In genomic region chr16:621526-622105, GRCh38 we compare ENCODE assay signal across 14 cellular contexts. TPM values are rescaled to one million over a fixed set of nuclear protein-coding genes. Genes with fewer than 3 reads are reported as not detected.
DNase-seq lines count a peak whose midpoint lies in the region; ATAC-seq, FAIRE-seq and TF ChIP-seq lines count a peak whose summit lies in the region.
"Had no signal": no experiment of that assay in that cellular context is flagged by ENCODE, and none has a peak within 500 bp of the region (broad histone marks: within the 10 kb centered on the region; RNA-seq: fewer than 3 reads in every experiment).

No MANE protein-coding gene starts in this region.

- 83% methylated on average over 21 of the region's 21 CpGs for WGBS in right cardiac atrium
- 73% methylated on average over 20 of the region's 21 CpGs for WGBS in K562 (ENCODE audit: insufficient coverage, low coverage, missing lambda C conversion rate)

- TF ChIP-seq EP300 in K562 (IDR thresholded peaks at IDR 0.05; ENCODE audit: low read length), result no peak

- in situ Hi-C loops in K562 (cut with MboI), result no loop called here

- TF ChIP-seq POLR2A in K562 (conservative IDR thresholded peaks at IDR 0.05), result no peak
- no peak for TF ChIP-seq POLR2A in vagina (IDR thresholded peaks at IDR 0.05)
- no peak for TF ChIP-seq POLR2A in GM12892 (IDR thresholded peaks at IDR 0.05; ENCODE audit: low read depth, low read length)

- intact Hi-C loops in right cardiac atrium (cut with DNase I) (no loop called here), left ventricle myocardium inferior (cut with micrococcal nuclease) (no loop called here), K562 (cut with micrococcal nuclease) (loop anchor here (2.0 kb wide), 1 partner anchor 15 kb away; the partner anchor contains the start of gene METTL26), vagina (cut with DNase I) (no loop called here)

- H3K27me3 ChIP-seq in right cardiac atrium (ENCODE audit: control insufficient read depth, insufficient read depth) (no peaks in the 10 kb centered on the region), left ventricle myocardium inferior (ENCODE audit: low read depth) (no peaks in the 10 kb centered on the region), K562 (ENCODE audit: control insufficient read depth in 2 of 2, insufficient read depth in 2 of 2, low read length in 2 of 2) (no peaks in the 10 kb centered on the region), vagina (no peaks in the 10 kb centered on the region)
- H3K27me3 ChIP-seq: pancreas had no signal

- no peaks in the 10 kb centered on the region for H4K20me1 ChIP-seq in K562 (replicated peaks; ENCODE audit: control insufficient read depth, insufficient read depth, low read length)

- POLR2A ChIA-PET in K562 (lab: Yijun Ruan, JAX), result interaction anchor here (0.7 to 1.3 kb wide), 13 partner anchors 9 to 355 kb away, joined by 3 to 9 read pairs (median 3); partner anchors contain the start of genes METTL26 and WFIKKN1

- H3K9ac ChIP-seq in K562 (ENCODE audit: insufficient read depth in 1 of 2, low read depth in 2 of 2, low read length in 2 of 2), result peak overlapping the region; percentile 67 to 93

- H3K27ac ChIP-seq in right cardiac atrium (ENCODE audit: low read length), result no peak overlapping the region
- no peak overlapping the region for H3K27ac ChIP-seq in left ventricle myocardium inferior (replicated peaks)
- H3K27ac ChIP-seq in K562 (ENCODE audit: extremely low read depth, low read depth, low read length), result peak overlapping the region; percentile 71; the same call in 2 of the 3 replicates
- peak overlapping the region; percentile 81 for H3K27ac ChIP-seq in vagina
- H3K27ac ChIP-seq: pancreas had no signal

- H2AFZ ChIP-seq in K562 (ENCODE audit: low read depth, low read length), result peak overlapping the region; percentile 53

- peaks cover 19% of the 10 kb centered on the region; the same call in 2 of the 3 replicates for H3K79me2 ChIP-seq in K562 (ENCODE audit: control insufficient read depth, insufficient read depth, low read length)

- H3K36me3 ChIP-seq in left ventricle myocardium inferior (peaks cover 25% of the 10 kb centered on the region), K562 (ENCODE audit: control insufficient read depth, insufficient read depth, low read length) (peaks cover 8% of the 10 kb centered on the region; the same call in 2 of the 3 replicates), vagina (no peaks in the 10 kb centered on the region)
- H3K36me3 ChIP-seq: HAP-1 had no signal

- CTCF ChIA-PET in K562 (lab: Yijun Ruan, JAX; ENCODE audit: low intra/inter-chr PET ratio), result no interaction called here

- peak overlapping the region; percentile 73 for H3K4me2 ChIP-seq in K562 (ENCODE audit: insufficient read depth, low read length)

- no peak for TF ChIP-seq CTCF in left ventricle myocardium inferior (IDR thresholded peaks at IDR 0.05; ENCODE audit: borderline replicate concordance)
- TF ChIP-seq CTCF in K562 (IDR thresholded peaks at IDR 0.05 in 2 of 3, conservative IDR thresholded peaks at IDR 0.05 in 1 of 3; ENCODE audit: insufficient read depth in 2 of 3, low read depth in 1 of 3, low read length in 3 of 3), result no peak
- no peak for TF ChIP-seq CTCF in vagina (IDR thresholded peaks at IDR 0.05)

- H3K4me3 ChIP-seq in right cardiac atrium (ENCODE audit: low read length) (no peak overlapping the region), left ventricle myocardium inferior (no peak overlapping the region), K562 (0 out of 2 replicates have a peak overlapping the region, but pooled peaks have one; percentile 24), vagina (no peak overlapping the region)
- H3K4me3 ChIP-seq: HAP-1, pancreas had no signal

- FAIRE-seq in K562 (lab: Jason Lieb, UNC) (no peak), GM12892 (lab: Jason Lieb, UNC) (no peak)
- FAIRE-seq: pancreas had no signal

- H3K9me3 ChIP-seq in right cardiac atrium (ENCODE audit: control insufficient read depth, low read length), result no peaks in the 10 kb centered on the region
- no peaks in the 10 kb centered on the region for H3K9me3 ChIP-seq in left ventricle myocardium inferior (replicated peaks)
- H3K9me3 ChIP-seq in K562 (replicated peaks; ENCODE audit: control insufficient read depth, insufficient read depth, low read depth, low read length), result no peaks in the 10 kb centered on the region
- H3K9me3 ChIP-seq in vagina, result no peaks in the 10 kb centered on the region
- H3K9me3 ChIP-seq: HAP-1, pancreas had no signal

- no peak for TF ChIP-seq RAD21 in K562 (CRISPR knock-in tag; conservative IDR thresholded peaks at IDR 0.05 in 1 of 2, IDR thresholded peaks at IDR 0.05 in 1 of 2)

- no peaks in the 10 kb centered on the region for H3K9me1 ChIP-seq in K562 (ENCODE audit: control insufficient read depth, insufficient read depth, low read length)

- ATAC-seq in right cardiac atrium (no peak), K562 (no peak), left lobe of liver (peak; percentile 31), GM19328 (IDR thresholded peaks at IDR 0.05; ENCODE audit: unreplicated experiment) (no peak)
- ATAC-seq: activated T-cell treated with anti-CD3 and anti-CD28 coated beads, Interleukin-2, amount 50 U/mL, for 72 hours; T-cell had no signal

- DNase-seq in right cardiac atrium, result peak in 2 of 3 donors; percentile 49 to 51
- no peak for DNase-seq in left ventricle myocardium inferior
- DNase-seq in K562 (ENCODE audit: extremely low read depth in 1 of 4, low spot score in 3 of 4), result no peak
- DNase-seq in left lobe of liver (ENCODE audit: low spot score), result no peak
- no peak for DNase-seq in vagina (ENCODE audit: extremely low spot score in 2 of 2)
- no peak for DNase-seq in germinal center (ENCODE audit: low spot score)
- no peak for DNase-seq in GM12892 (ENCODE audit: insufficient read length)
- DNase-seq: activated T-cell treated with anti-CD3 and anti-CD28 coated beads, Interleukin-2, amount 50 U/mL, for 72 hours; stimulated activated CD4-positive, alpha-beta T cell treated with anti-CD3 and anti-CD28 coated beads, Interleukin-15, amount 100 ng/mL, for 24 hours; T-cell had no signal

- H3K4me1 ChIP-seq in right cardiac atrium (ENCODE audit: control insufficient read depth, insufficient read depth, low read length) (peaks cover 2% of the 10 kb centered on the region), left ventricle myocardium inferior (no peaks in the 10 kb centered on the region), K562 (replicated peaks in 1 of 2; ENCODE audit: control insufficient read depth in 2 of 2, insufficient read depth in 2 of 2, low read length in 2 of 2) (peaks cover 21 to 71% of the 10 kb centered on the region in 2 experiments), vagina (peaks cover 40% of the 10 kb centered on the region)
- H3K4me1 ChIP-seq: HAP-1, pancreas had no signal

- BruUV-seq in K562 (replicated peaks; lab: Mats Ljungman, UMichigan), result no TSS peak

RNA-seq across cellular contexts. Expression of gene WFIKKN1, which starts 9.2 kb away (rescaled TPM):
- total RNA-seq in right cardiac atrium, result under 1 TPM; 0.15 to 0.70 (median 0.20) TPM
- polyA plus RNA-seq in right cardiac atrium, result 0.29 TPM
- total RNA-seq in left ventricle myocardium inferior, result 0.14 TPM
- 0.83 and 4.1 TPM in 2 replicates for total RNA-seq in K562 (2011; cell fraction: chromatin; rRNA removed; ENCODE audit: low replicate concordance)
- total RNA-seq in K562 (2011; cell fraction: nucleolus; rRNA removed), result 3.3 and 3.8 TPM in 2 replicates
- total RNA-seq in K562 (2011; cell fraction: nucleoplasm; rRNA removed), result 1.8 and 2.3 TPM in 2 replicates
- 0.50 and 0.57 TPM in 2 replicates for total RNA-seq in K562 (2014; rRNA removed)
- not detected in 2 replicates for total RNA-seq in K562 (2014; rRNA removed; fragmentation: Illumina TruSeq; extraction: Trizol)
- total RNA-seq in K562 (2015; rRNA removed; fragmentation: Illumina TruSeq; extraction: Trizol), result 0.11 and 0.14 TPM in 2 replicates
- 0.85 and 1.1 TPM in 2 replicates for total RNA-seq in K562 (2021)
- polyA plus RNA-seq in K562 (2011; rRNA removed), result 0.18 and 0.22 TPM in 2 replicates
- 0.29 and 2.5 TPM in 2 replicates for polyA plus RNA-seq in K562 (2011; cell fraction: cytosol; rRNA removed)
- 0.56 and 2.4 TPM in 2 replicates for polyA plus RNA-seq in K562 (2011; cell fraction: nucleus; rRNA removed)
- polyA plus RNA-seq in K562 (2012), result 0.61 and 1.5 TPM in 2 replicates
- 0.14 TPM in 1 of 2 replicates, not detected in the other for polyA plus RNA-seq in K562 (2014; fragmentation: Illumina TruSeq; extraction: Trizol)
- not detected for polyA plus RNA-seq in K562 (2014; fragmentation: Nextera tagmentation; extraction: Ambion mirVana)
- polyA plus RNA-seq in K562 (2014; rRNA removed), result 0.30 and 0.54 TPM in 2 replicates
- 0.12 and 0.14 TPM in 2 replicates for polyA minus RNA-seq in K562 (2011; rRNA and poly(A)+ RNA removed)
- polyA minus RNA-seq in K562 (2011; cell fraction: cytosol; rRNA and poly(A)+ RNA removed), result 0.73 and 1.1 TPM in 2 replicates
- 0.44 and 0.81 TPM in 2 replicates for polyA minus RNA-seq in K562 (2011; cell fraction: nucleus; rRNA and poly(A)+ RNA removed)
- total RNA-seq in left lobe of liver, result 0.96 TPM
- 3.2 TPM for total RNA-seq in vagina
- polyA plus RNA-seq in GM12892 (2012; ENCODE audit: missing spikeins), result not detected
- total RNA-seq: Daoy had no signal

RNA-seq across cellular contexts. Expression of gene METTL26, which starts 14.5 kb away (rescaled TPM):
- total RNA-seq in right cardiac atrium (10 to 100 TPM; 55.4 to 60.3 (median 56.6) TPM), left ventricle myocardium inferior (49.2 TPM), K562 (2014; rRNA removed) (198 and 279 TPM in 2 replicates), K562 (2014; rRNA removed; fragmentation: Illumina TruSeq; extraction: Trizol) (22.9 and 36.2 TPM in 2 replicates), K562 (2015; rRNA removed; fragmentation: Illumina TruSeq; extraction: Trizol) (75.4 and 76.5 TPM in 2 replicates), K562 (2021) (177 and 184 TPM in 2 replicates), left lobe of liver (33.2 TPM), vagina (187 TPM)
- polyA plus RNA-seq in right cardiac atrium (128 TPM), K562 (2011; rRNA removed) (105 and 115 TPM in 2 replicates), K562 (2014; fragmentation: Illumina TruSeq; extraction: Trizol) (80.9 and 91.6 TPM in 2 replicates), K562 (2014; fragmentation: Nextera tagmentation; extraction: Ambion mirVana) (10 to 100 TPM in 1 of 2 experiments, 1 to 10 TPM in 1; 7.3 to 11.6 TPM), K562 (2014; rRNA removed) (262 and 265 TPM in 2 replicates)
- total RNA-seq in K562 (2011; cell fraction: chromatin; rRNA removed; ENCODE audit: low replicate concordance), result 30.5 and 94.1 TPM in 2 replicates
- 171 and 175 TPM in 2 replicates for total RNA-seq in K562 (2011; cell fraction: nucleolus; rRNA removed)
- 71.2 and 82.5 TPM in 2 replicates for total RNA-seq in K562 (2011; cell fraction: nucleoplasm; rRNA removed)
- 139 and 392 TPM in 2 replicates for polyA plus RNA-seq in K562 (2011; cell fraction: cytosol; rRNA removed)
- 292 and 379 TPM in 2 replicates for polyA plus RNA-seq in K562 (2011; cell fraction: nucleus; rRNA removed)
- 145 and 152 TPM in 2 replicates for polyA plus RNA-seq in K562 (2012)
- polyA minus RNA-seq in K562 (2011; rRNA and poly(A)+ RNA removed), result 8.4 and 17.6 TPM in 2 replicates
- 56.4 and 65.7 TPM in 2 replicates for polyA minus RNA-seq in K562 (2011; cell fraction: cytosol; rRNA and poly(A)+ RNA removed)
- polyA minus RNA-seq in K562 (2011; cell fraction: nucleus; rRNA and poly(A)+ RNA removed), result 80.4 and 108 TPM in 2 replicates
- polyA plus RNA-seq in GM12892 (2012; ENCODE audit: missing spikeins), result 44.1 TPM

RNA-seq across cellular contexts. Expression of gene MCRIP2, which starts 20.0 kb away (rescaled TPM):
- total RNA-seq in right cardiac atrium (100 to 1,000 TPM in 1 of 4 donors, 10 to 100 TPM in 3; 71.2 to 121 (median 85.6) TPM), left ventricle myocardium inferior (181 TPM), K562 (2014; rRNA removed) (120 and 148 TPM in 2 replicates), K562 (2014; rRNA removed; fragmentation: Illumina TruSeq; extraction: Trizol) (3.4 and 6.3 TPM in 2 replicates), K562 (2015; rRNA removed; fragmentation: Illumina TruSeq; extraction: Trizol) (55.8 and 56.1 TPM in 2 replicates), K562 (2021) (110 and 124 TPM in 2 replicates), left lobe of liver (101 TPM), vagina (27.0 TPM)
- polyA plus RNA-seq in right cardiac atrium (141 TPM), K562 (2011; rRNA removed) (35.2 and 47.4 TPM in 2 replicates), K562 (2014; fragmentation: Illumina TruSeq; extraction: Trizol) (12.8 and 40.4 TPM in 2 replicates), K562 (2014; fragmentation: Nextera tagmentation; extraction: Ambion mirVana) (1 to 10 TPM in 1 of 2 experiments, under 1 TPM in 1; 0.80 to 3.5 TPM), K562 (2014; rRNA removed) (111 and 123 TPM in 2 replicates)
- total RNA-seq in K562 (2011; cell fraction: chromatin; rRNA removed; ENCODE audit: low replicate concordance), result 33.6 and 106 TPM in 2 replicates
- total RNA-seq in K562 (2011; cell fraction: nucleolus; rRNA removed), result 86.7 and 90.7 TPM in 2 replicates
- 54.1 and 55.3 TPM in 2 replicates for total RNA-seq in K562 (2011; cell fraction: nucleoplasm; rRNA removed)
- 70.6 and 207 TPM in 2 replicates for polyA plus RNA-seq in K562 (2011; cell fraction: cytosol; rRNA removed)
- polyA plus RNA-seq in K562 (2011; cell fraction: nucleus; rRNA removed), result 72.7 and 125 TPM in 2 replicates
- polyA plus RNA-seq in K562 (2012), result 63.1 and 76.1 TPM in 2 replicates
- polyA minus RNA-seq in K562 (2011; rRNA and poly(A)+ RNA removed), result 5.2 and 5.6 TPM in 2 replicates
- polyA minus RNA-seq in K562 (2011; cell fraction: cytosol; rRNA and poly(A)+ RNA removed), result 19.4 and 28.1 TPM in 2 replicates
- 21.5 and 23.7 TPM in 2 replicates for polyA minus RNA-seq in K562 (2011; cell fraction: nucleus; rRNA and poly(A)+ RNA removed)
- polyA plus RNA-seq in GM12892 (2012; ENCODE audit: missing spikeins), result 17.0 TPM

RNA-seq across cellular contexts. Expression of gene WDR90, which starts 27.5 kb away (rescaled TPM):
- 10 to 100 TPM; 10.5 to 13.7 (median 12.0) TPM for total RNA-seq in right cardiac atrium
- 8.1 TPM for polyA plus RNA-seq in right cardiac atrium
- total RNA-seq in left ventricle myocardium inferior, result 9.2 TPM
- 25.8 and 70.2 TPM in 2 replicates for total RNA-seq in K562 (2011; cell fraction: chromatin; rRNA removed; ENCODE audit: low replicate concordance)
- 50.4 and 60.9 TPM in 2 replicates for total RNA-seq in K562 (2011; cell fraction: nucleolus; rRNA removed)
- total RNA-seq in K562 (2011; cell fraction: nucleoplasm; rRNA removed), result 29.8 and 30.4 TPM in 2 replicates
- total RNA-seq in K562 (2014; rRNA removed), result 4.9 and 6.5 TPM in 2 replicates
- 0.80 and 1.3 TPM in 2 replicates for total RNA-seq in K562 (2014; rRNA removed; fragmentation: Illumina TruSeq; extraction: Trizol)
- 3.0 and 3.3 TPM in 2 replicates for total RNA-seq in K562 (2015; rRNA removed; fragmentation: Illumina TruSeq; extraction: Trizol)
- 10.0 and 12.6 TPM in 2 replicates for total RNA-seq in K562 (2021)
- polyA plus RNA-seq in K562 (2011; rRNA removed), result 5.7 and 9.4 TPM in 2 replicates
- polyA plus RNA-seq in K562 (2011; cell fraction: cytosol; rRNA removed), result 3.8 and 9.9 TPM in 2 replicates
- 72.9 and 107 TPM in 2 replicates for polyA plus RNA-seq in K562 (2011; cell fraction: nucleus; rRNA removed)
- 6.3 and 9.5 TPM in 2 replicates for polyA plus RNA-seq in K562 (2012)
- polyA plus RNA-seq in K562 (2014; fragmentation: Illumina TruSeq; extraction: Trizol), result 1.4 and 4.3 TPM in 2 replicates
- under 1 TPM; 0.44 to 0.46 TPM for polyA plus RNA-seq in K562 (2014; fragmentation: Nextera tagmentation; extraction: Ambion mirVana)
- polyA plus RNA-seq in K562 (2014; rRNA removed), result 8.1 and 10.6 TPM in 2 replicates
- polyA minus RNA-seq in K562 (2011; rRNA and poly(A)+ RNA removed), result 1.0 and 1.4 TPM in 2 replicates
- 2.6 and 4.5 TPM in 2 replicates for polyA minus RNA-seq in K562 (2011; cell fraction: cytosol; rRNA and poly(A)+ RNA removed)
- polyA minus RNA-seq in K562 (2011; cell fraction: nucleus; rRNA and poly(A)+ RNA removed), result 20.9 and 23.9 TPM in 2 replicates
- total RNA-seq in left lobe of liver, result 17.2 TPM
- 34.9 TPM for total RNA-seq in vagina
- polyA plus RNA-seq in GM12892 (2012; ENCODE audit: missing spikeins), result 21.1 TPM

RNA-seq across cellular contexts. Expression of gene RAB40C, which starts 31.8 kb away (rescaled TPM):
- total RNA-seq in right cardiac atrium (10 to 100 TPM; 10.9 to 13.4 (median 11.9) TPM), left ventricle myocardium inferior (10.3 TPM), K562 (2014; rRNA removed) (22.3 and 26.0 TPM in 2 replicates), K562 (2014; rRNA removed; fragmentation: Illumina TruSeq; extraction: Trizol) (1.9 and 2.5 TPM in 2 replicates), K562 (2015; rRNA removed; fragmentation: Illumina TruSeq; extraction: Trizol) (10.1 and 11.4 TPM in 2 replicates), K562 (2021) (23.4 and 25.3 TPM in 2 replicates), left lobe of liver (15.5 TPM), vagina (41.3 TPM)
- polyA plus RNA-seq in right cardiac atrium (13.4 TPM), K562 (2011; rRNA removed) (8.7 and 10.9 TPM in 2 replicates), K562 (2014; fragmentation: Illumina TruSeq; extraction: Trizol) (5.6 and 13.3 TPM in 2 replicates), K562 (2014; fragmentation: Nextera tagmentation; extraction: Ambion mirVana) (under 1 TPM; 0.17 to 0.50 TPM), K562 (2014; rRNA removed) (20.9 and 22.3 TPM in 2 replicates)
- total RNA-seq in K562 (2011; cell fraction: chromatin; rRNA removed; ENCODE audit: low replicate concordance), result 10.6 and 36.6 TPM in 2 replicates
- 24.2 and 24.8 TPM in 2 replicates for total RNA-seq in K562 (2011; cell fraction: nucleolus; rRNA removed)
- 15.5 and 15.6 TPM in 2 replicates for total RNA-seq in K562 (2011; cell fraction: nucleoplasm; rRNA removed)
- 15.6 and 35.2 TPM in 2 replicates for polyA plus RNA-seq in K562 (2011; cell fraction: cytosol; rRNA removed)
- 22.1 and 35.1 TPM in 2 replicates for polyA plus RNA-seq in K562 (2011; cell fraction: nucleus; rRNA removed)
- 15.7 and 28.1 TPM in 2 replicates for polyA plus RNA-seq in K562 (2012)
- 2.9 and 5.0 TPM in 2 replicates for polyA minus RNA-seq in K562 (2011; rRNA and poly(A)+ RNA removed)
- polyA minus RNA-seq in K562 (2011; cell fraction: cytosol; rRNA and poly(A)+ RNA removed), result 10.3 and 15.5 TPM in 2 replicates
- polyA minus RNA-seq in K562 (2011; cell fraction: nucleus; rRNA and poly(A)+ RNA removed), result 4.8 and 5.1 TPM in 2 replicates
- polyA plus RNA-seq in GM12892 (2012; ENCODE audit: missing spikeins), result 2.5 TPM

Comparison
In these comparisons a context has a peak if more than half of its experiments do, and no peak if none do; other contexts are left out.
1. DNase-seq: peak in right cardiac atrium (2 of 3); none in left ventricle myocardium inferior (single experiment), K562 (0 of 4), left lobe of liver (single experiment), vagina (0 of 2), germinal center (single experiment) and GM12892 (single experiment).
2. H3K27ac ChIP-seq: peak in K562 (single experiment) and vagina (single experiment); none in right cardiac atrium (single experiment) and left ventricle myocardium inferior (single experiment).